In genomic region chr5:126914813-126915436, GRCh38 we compare ENCODE assay signal across 19 cellular contexts.
"Had no signal": no experiment of that assay in that cellular context is flagged by ENCODE, and none has a peak within 500 bp of the region (broad histone marks: within the 10 kb centered on the region; RNA-seq: fewer than 3 reads in every experiment).

No MANE protein-coding gene starts in this region.

- DNase-seq: activated CD4-positive, alpha-beta T cell treated with anti-CD3 and anti-CD28 coated beads, Interleukin-2, amount 10 ng/mL, durations not matched to agents 7 days and 5 days; activated CD4-positive, CD25-positive, alpha-beta regulatory T cell treated with anti-CD3 and anti-CD28 coated beads, Interleukin-2, amount 50 U/mL, for 72 hours; activated CD8-positive, alpha-beta T cell treated with anti-CD3 and anti-CD28 coated beads, Interleukin-2, amount 10 ng/mL, durations not matched to agents 7 days and 5 days; activated gamma-delta T cell treated with Interleukin-2 at 50 U/mL for 16 hours; anterior cingulate cortex; central memory CD4-positive, alpha-beta T cell; dermis blood vessel endothelial cell; effector CD8-positive, alpha-beta T cell; foreskin keratinocyte; hippocampal formation; naive thymus-derived CD8-positive, alpha-beta T cell; stimulated activated CD4-positive, alpha-beta T cell treated with anti-CD3 and anti-CD28 coated beads, Interleukin-4, amount 100 ng/mL, for 4 hours; stimulated activated naive CD8-positive, alpha-beta T cell treated with anti-CD3 and anti-CD28 coated beads, Interleukin-15, Interleukin-2, amounts not matched to agents 100 U/mL and 50 U/mL, for 24 hours; WERI-Rb-1 had no signal

- H3K27me3 ChIP-seq: foreskin keratinocyte had no signal

- H3K27me3 Mint-ChIP-seq: activated CD4-positive, alpha-beta T cell treated with anti-CD3 and anti-CD28 coated beads, Interleukin-2, amount 10 ng/mL, durations not matched to agents 7 days and 5 days; activated naive CD4-positive, alpha-beta T cell treated with anti-CD3 and anti-CD28 coated beads, Interleukin-2, amount 50 U/mL, for 24 hours; naive thymus-derived CD8-positive, alpha-beta T cell; progenitor cell of endocrine pancreas had no signal

- H3K4me3 ChIP-seq: lung had no signal

- H3K27ac Mint-ChIP-seq: activated CD4-positive, alpha-beta T cell treated with anti-CD3 and anti-CD28 coated beads, Interleukin-2, amount 10 ng/mL, durations not matched to agents 7 days and 5 days; activated CD8-positive, alpha-beta T cell treated with anti-CD3 and anti-CD28 coated beads, Interleukin-2, amount 10 ng/mL, durations not matched to agents 7 days and 5 days; activated naive CD4-positive, alpha-beta T cell treated with anti-CD3 and anti-CD28 coated beads, Interleukin-2, amount 50 U/mL, for 24 hours; activated T-helper 1 cell treated with anti-CD3 and anti-CD28 coated beads, Interleukin-12 subunit alpha, Interleukin-12 subunit beta, Interleukin-2, Interleukin-4 antibody, amounts not matched to agents 30 ng/mL and 10 ng/mL and 1 ng/mL, durations not matched to agents 14 hours and 24 hours and 36 hours; progenitor cell of endocrine pancreas had no signal

- H3K4me3 Mint-ChIP-seq: activated CD4-positive, alpha-beta T cell treated with anti-CD3 and anti-CD28 coated beads, Interleukin-2, amount 10 ng/mL, durations not matched to agents 7 days and 5 days; activated CD8-positive, alpha-beta T cell treated with anti-CD3 and anti-CD28 coated beads, Interleukin-2, amount 10 ng/mL, durations not matched to agents 7 days and 5 days; activated naive CD4-positive, alpha-beta T cell treated with anti-CD3 and anti-CD28 coated beads, Interleukin-2, amount 50 U/mL, for 24 hours; activated T-helper 1 cell treated with anti-CD3 and anti-CD28 coated beads, Interleukin-12 subunit alpha, Interleukin-12 subunit beta, Interleukin-2, Interleukin-4 antibody, amounts not matched to agents 30 ng/mL and 10 ng/mL and 1 ng/mL, durations not matched to agents 14 hours and 24 hours and 36 hours; brain; naive thymus-derived CD8-positive, alpha-beta T cell had no signal

- ATAC-seq: activated CD8-positive, alpha-beta T cell treated with anti-CD3 and anti-CD28 coated beads, Interleukin-2, amount 10 ng/mL, durations not matched to agents 7 days and 5 days; foreskin keratinocyte; naive thymus-derived CD8-positive, alpha-beta T cell; stimulated activated naive CD8-positive, alpha-beta T cell treated with anti-CD3 and anti-CD28 coated beads, Interleukin-15, Interleukin-2, amounts not matched to agents 100 U/mL and 50 U/mL, for 24 hours had no signal

- H3K27ac ChIP-seq: foreskin keratinocyte, WERI-Rb-1 had no signal

- H3K4me1 ChIP-seq: foreskin keratinocyte had no signal

- H3K4me1 Mint-ChIP-seq: activated CD4-positive, alpha-beta T cell treated with anti-CD3 and anti-CD28 coated beads, Interleukin-2, amount 10 ng/mL, durations not matched to agents 7 days and 5 days had no signal
